17 cellular contexts compared by ENCODE assay signal in genomic region chr15:47742334-47742733, GRCh38. TPM values are rescaled to one million over a fixed set of nuclear protein-coding genes. Genes with fewer than 3 reads are reported as not detected.
"Had no signal": no experiment of that assay in that cellular context is flagged by ENCODE, and none has a peak within 500 bp of the region (broad histone marks: within the 10 kb centered on the region; RNA-seq: fewer than 3 reads in every experiment).

No MANE protein-coding gene starts in this region.

- H3K4me1 ChIP-seq: breast epithelium had no signal

- H3K4me1 Mint-ChIP-seq: activated CD4-positive, alpha-beta T cell treated with anti-CD3 and anti-CD28 coated beads, Interleukin-2, amount 10 ng/mL, durations not matched to agents 7 days and 5 days; natural killer cell had no signal

- H3K27ac ChIP-seq: breast epithelium, tibial nerve, vagina had no signal

- DNase-seq: activated CD4-positive, alpha-beta T cell treated with anti-CD3 and anti-CD28 coated beads, Interleukin-2, amount 10 ng/mL, durations not matched to agents 7 days and 5 days; activated CD8-positive, alpha-beta memory T cell treated with anti-CD3 and anti-CD28 coated beads for 24 hours; activated naive CD4-positive, alpha-beta T cell treated with Interleukin-2 at 50 U/mL for 16 hours; aorta; dorsolateral prefrontal cortex; hippocampal formation; left colon; natural killer cell; nucleus accumbens; retina; stimulated activated CD4-positive, alpha-beta T cell treated with anti-CD3 and anti-CD28 coated beads, Interleukin-4, amount 100 ng/mL, for 24 hours; stimulated activated naive CD4-positive, alpha-beta T cell treated with Interleukin-2 at 50 U/mL for 16 hours; substantia nigra had no signal

- H3K27me3 ChIP-seq: breast epithelium, dorsolateral prefrontal cortex, tibial nerve, vagina had no signal

- H3K36me3 ChIP-seq: breast epithelium had no signal

- H3K27ac Mint-ChIP-seq: activated CD4-positive, alpha-beta T cell treated with anti-CD3 and anti-CD28 coated beads, Interleukin-2, amount 10 ng/mL, durations not matched to agents 7 days and 5 days; natural killer cell had no signal

- H3K36me3 Mint-ChIP-seq: natural killer cell had no signal

- H3K9me3 Mint-ChIP-seq: activated CD4-positive, alpha-beta T cell treated with anti-CD3 and anti-CD28 coated beads, Interleukin-2, amount 10 ng/mL, durations not matched to agents 7 days and 5 days; natural killer cell had no signal

- H3K4me3 ChIP-seq: breast epithelium, dorsolateral prefrontal cortex, tibial nerve, vagina had no signal

- ATAC-seq: esophagus mucosa, left colon, natural killer cell had no signal

- H3K9me3 ChIP-seq: breast epithelium, tibial nerve, vagina had no signal

- H3K4me3 Mint-ChIP-seq: activated CD4-positive, alpha-beta T cell treated with anti-CD3 and anti-CD28 coated beads, Interleukin-2, amount 10 ng/mL, durations not matched to agents 7 days and 5 days; natural killer cell had no signal

RNA-seq across cellular contexts. Expression of gene SEMA6D, which starts 25.0 kb away (rescaled TPM):
- total RNA-seq: activated CD4-positive, alpha-beta T cell treated with anti-CD3 and anti-CD28 coated beads, Interleukin-2, amount 10 ng/mL, durations not matched to agents 7 days and 5 days; natural killer cell had no signal
